8 cellular contexts compared by ENCODE assay signal in genomic region chr17:44947461-44948314, GRCh38. TPM values are rescaled to one million over a fixed set of nuclear protein-coding genes. Genes with fewer than 3 reads are reported as not detected.
DNase-seq lines count a peak whose midpoint lies in the region; ATAC-seq, FAIRE-seq and TF ChIP-seq lines count a peak whose summit lies in the region.

KIF18B (minus strand) TSS chr17:44947773; CDS start chr17:44936344, 11,429 bp downstream.

- peaks cover 4 to 6% of the 10 kb centered on the region in 2 donors for H3K27me3 Mint-ChIP-seq in T-cell

- peak; percentile 93 for FAIRE-seq in GM12891 (lab: Jason Lieb, UNC)

- intact Hi-C loops in heart left ventricle (cut with DNase I) = loop anchor here in 1 of 10 donors (2.0 kb wide), 1 partner anchor 73 kb away; no protein-coding TSS in a partner anchor
- intact Hi-C loops in posterior cingulate gyrus (cut with DNase I) = no loop called here
- intact Hi-C loops in upper lobe of right lung (cut with DNase I) = no loop called here

- H3K27ac Mint-ChIP-seq in T-cell = peak within 1 kb of the TSS; percentile 87 to 98

- H3K27me3 ChIP-seq in adipocyte (replicated peaks; ENCODE audit: control insufficient read depth, insufficient read depth, low read length) (no peaks in the 10 kb centered on the region), heart left ventricle (no peaks in the 10 kb centered on the region), upper lobe of right lung (no peaks in the 10 kb centered on the region)

- 2 to 3% (median 2%) methylated on average over 33 to 62 of the region's 62 CpGs for WGBS in heart left ventricle, 4 donors

- peak within 1 kb of the TSS; percentile 88 to 93 (median 91) for H3K4me3 Mint-ChIP-seq in T-cell

- TF ChIP-seq CTCF in heart left ventricle (IDR thresholded peaks at IDR 0.05) (no peak), upper lobe of right lung (IDR thresholded peaks at IDR 0.05) (no peak)

- POLR2A ChIA-PET in T-cell (lab: Charles Lee) = no interaction called here

- H3K27ac ChIP-seq in heart left ventricle (peak within 1 kb of the TSS in 10 of 12 donors; percentile 19 to 73 (median 62)), upper lobe of right lung (peak within 1 kb of the TSS; percentile 72)

- peak; percentile 96 for ATAC-seq in HG02798 (IDR thresholded peaks at IDR 0.05; ENCODE audit: poor library complexity, unreplicated experiment)
- peak; percentile 98 to 99 (median 99) for ATAC-seq in T-cell (replicated peaks in 1 of 4)
- peak; percentile 93 to 100 (median 100) for ATAC-seq in heart left ventricle
- peak; percentile 99 for ATAC-seq in upper lobe of right lung

- no peaks in the 10 kb centered on the region for H3K9me3 ChIP-seq in adipocyte (ENCODE audit: control insufficient read depth, low read length)
- no peaks in the 10 kb centered on the region for H3K9me3 ChIP-seq in heart left ventricle
- no peaks in the 10 kb centered on the region for H3K9me3 ChIP-seq in upper lobe of right lung

- no peaks in the 10 kb centered on the region for H3K9me3 Mint-ChIP-seq in T-cell

- TF ChIP-seq POLR2A in GM12891 (IDR thresholded peaks at IDR 0.05; ENCODE audit: low read depth, low read length) (peak; percentile 92), heart left ventricle (IDR thresholded peaks at IDR 0.05) (peak in 1 of 2 donors; percentile 88)

- peak within 1 kb of the TSS; percentile 88 for H3K9ac ChIP-seq in adipocyte (ENCODE audit: low read length)

- CTCF ChIA-PET in T-cell (lab: Charles Lee) = no interaction called here

- H3K4me1 Mint-ChIP-seq in T-cell = peaks cover 8 to 14% (median 8%) of the 10 kb centered on the region in 3 donors

- peaks cover 9% of the 10 kb centered on the region for H3K4me1 ChIP-seq in adipocyte (ENCODE audit: control insufficient read depth, insufficient read depth, low read length)
- H3K4me1 ChIP-seq in heart left ventricle = peaks cover 0 to 22% (median 9%) of the 10 kb centered on the region in 12 donors
- H3K4me1 ChIP-seq in upper lobe of right lung = peaks cover 7% of the 10 kb centered on the region

- H3K4me3 ChIP-seq in adipocyte (ENCODE audit: low read length) (peak within 1 kb of the TSS; percentile 96), heart left ventricle (peak within 1 kb of the TSS; percentile 22 to 80 (median 59)), upper lobe of right lung (peak within 1 kb of the TSS; percentile 71)

- peak; percentile 95 for DNase-seq in GM12891 (ENCODE audit: insufficient read length, low spot score)
- peak; percentile 97 for DNase-seq in NCI-H146 (lab: John Stamatoyannopoulos, UW)
- peak; percentile 72 to 88 (median 82) for DNase-seq in T-cell
- DNase-seq in adipocyte (ENCODE audit: low read depth) = peak; percentile 97
- peak; percentile 89 to 91 (median 90) for DNase-seq in heart left ventricle
- DNase-seq in posterior cingulate gyrus = peak; percentile 72 to 97 (median 86)
- peak; percentile 91 for DNase-seq in upper lobe of right lung

- H3K36me3 ChIP-seq in adipocyte (ENCODE audit: control insufficient read depth, insufficient read depth, low read length, severe bottlenecking) = no peaks in the 10 kb centered on the region
- no peaks in the 10 kb centered on the region for H3K36me3 ChIP-seq in heart left ventricle
- H3K36me3 ChIP-seq in upper lobe of right lung = no peaks in the 10 kb centered on the region

- no peaks in the 10 kb centered on the region for H3K36me3 Mint-ChIP-seq in T-cell

TF ChIP-seq in GM12891, 5 proteins besides CTCF, POLR2A, EP300 and RAD21:
- TF ChIP-seq POU2F2 (IDR thresholded peaks at IDR 0.05; ENCODE audit: low read depth, low read length) (peak; percentile 58; the same call in 1 of the 2 replicates), TAF1 (IDR thresholded peaks at IDR 0.05; ENCODE audit: low read depth, low read length) (peak; percentile 84), POLR2AphosphoS5 (IDR thresholded peaks at IDR 0.05; ENCODE audit: low read depth, low read length) (peak; percentile 92), SPI1 (IDR thresholded peaks at IDR 0.05; ENCODE audit: low read depth, low read length) (peak; percentile 94), PAX5 (IDR thresholded peaks at IDR 0.05; ENCODE audit: insufficient read depth, low read length, severe bottlenecking) (no peak)

RNA-seq across cellular contexts. Expression of gene KIF18B, which starts in this region (rescaled TPM):
- polyA plus RNA-seq in GM12891 (2012; ENCODE audit: low read depth, missing spikeins) = 5.1 TPM
- 1 to 10 TPM in 1 of 5 donors, under 1 TPM in 4; 0.37 to 1.2 (median 0.62) TPM for total RNA-seq in T-cell
- total RNA-seq in heart left ventricle = 1 to 10 TPM in 1 of 9 donors, under 1 TPM in 7, not detected in 1; 0.06 to 5.4 (median 0.44) TPM
- polyA plus RNA-seq in heart left ventricle = under 1 TPM; 0.12 to 0.19 TPM
- total RNA-seq in upper lobe of right lung = 0.32 TPM

Comparison
In these comparisons a context has a peak if more than half of its experiments do, and no peak if none do; other contexts are left out.
1. Peak in every context shown above with its lines: DNase-seq, ATAC-seq, H3K4me3 ChIP-seq and H3K27ac ChIP-seq.
2. Peak in DNase-seq, ATAC-seq, H3K4me3 ChIP-seq and H3K27ac ChIP-seq in upper lobe of right lung; RNA of the gene not detected or under 1 TPM.